12 cellular contexts compared by ENCODE assay signal in the genomic region with DNA sequence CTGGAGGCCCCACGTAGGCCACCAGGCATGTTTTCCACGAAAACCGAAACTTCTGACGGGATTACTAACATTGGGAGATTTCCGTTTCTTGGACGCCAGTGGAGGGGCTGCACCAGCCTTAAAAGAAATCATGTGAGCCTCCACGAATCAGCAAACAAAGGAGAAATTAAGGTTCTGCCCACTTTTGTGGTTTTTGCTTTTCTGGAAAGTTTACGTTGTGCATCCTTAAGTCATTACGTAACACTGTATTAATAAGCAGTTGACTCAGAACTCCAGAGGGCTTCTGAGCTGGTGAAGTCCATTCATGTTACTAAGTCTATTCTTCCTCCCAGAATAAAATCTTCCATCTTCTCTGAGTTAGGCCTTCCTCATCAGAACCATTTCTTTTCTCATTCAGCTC.
DNase-seq lines count a peak whose midpoint lies in the region; ATAC-seq and TF ChIP-seq lines count a peak whose summit lies in the region.
"Had no signal": no experiment of that assay in that cellular context is flagged by ENCODE, and none has a peak within 500 bp of the region (broad histone marks: within the 10 kb centered on the region; RNA-seq: fewer than 3 reads in every experiment).

No MANE protein-coding gene starts in this region.

- peak overlapping the region; percentile 59 for H3K27ac ChIP-seq in brain microvascular endothelial cell
- no peak overlapping the region for H3K27ac ChIP-seq in mesenchymal stem cell (ENCODE audit: low read length, poor library complexity, severe bottlenecking)
- no peak overlapping the region for H3K27ac ChIP-seq in prostate gland
- H3K27ac ChIP-seq: VCaP had no signal

- peak overlapping the region; percentile 30 for H3K9ac ChIP-seq in mesenchymal stem cell (ENCODE audit: low read length)

- H3K27me3 ChIP-seq in brain microvascular endothelial cell (replicated peaks): no peaks in the 10 kb centered on the region
- H3K27me3 ChIP-seq in mesenchymal stem cell (ENCODE audit: control insufficient read depth in 1 of 2, insufficient read depth in 1 of 2, low read length in 2 of 2): no peaks in the 10 kb centered on the region
- no peaks in the 10 kb centered on the region for H3K27me3 ChIP-seq in prostate gland (replicated peaks; ENCODE audit: insufficient read depth)

- DNase-seq in AG10803 (ENCODE audit: low read depth): peak; percentile 92
- DNase-seq in M059J (ENCODE audit: low read depth): peak; percentile 99
- peak; percentile 85 for DNase-seq in brain microvascular endothelial cell
- DNase-seq in mesenchymal stem cell: peak; percentile 99
- no peak for DNase-seq in nucleus accumbens (lab: John Stamatoyannopoulos, UW)
- no peak for DNase-seq in prostate gland (ENCODE audit: low spot score)
- no peak for DNase-seq in osteocyte (ENCODE audit: extremely low spot score, unreplicated experiment)
- DNase-seq: activated gamma-delta T cell treated with Interleukin-2 at 50 U/mL for 16 hours, NCI-H510A had no signal

- H3K23ac ChIP-seq in mesenchymal stem cell (ENCODE audit: low read length in 2 of 2): no peak overlapping the region

- no peak overlapping the region for H4K91ac ChIP-seq in mesenchymal stem cell (ENCODE audit: low read length)

- no peaks in the 10 kb centered on the region for H3K27me3 Mint-ChIP-seq in osteocyte (ENCODE audit: unreplicated experiment)

- H2BK12ac ChIP-seq in mesenchymal stem cell (ENCODE audit: low read length in 2 of 2): no peak overlapping the region

- TF ChIP-seq CTCF in AG10803 (conservative IDR thresholded peaks at IDR 0.05; ENCODE audit: low read length) (no peak), brain microvascular endothelial cell (IDR thresholded peaks at IDR 0.05; ENCODE audit: low read depth, low read length, missing control alignments) (no peak), prostate gland (IDR thresholded peaks at IDR 0.05) (no peak), osteocyte (IDR thresholded peaks at IDR 0.05) (no peak)

- no peak overlapping the region for H3K4me2 ChIP-seq in mesenchymal stem cell (ENCODE audit: low read length, poor library complexity, severe bottlenecking)

- no peak overlapping the region for H3K27ac Mint-ChIP-seq in osteocyte (ENCODE audit: unreplicated experiment)
- H3K27ac Mint-ChIP-seq: memory B cell had no signal

- H2AK5ac ChIP-seq in mesenchymal stem cell (ENCODE audit: low read length, severe bottlenecking): no peak overlapping the region

- WGBS in mesenchymal stem cell: under 1% methylated on average over 9 of the region's 9 CpGs
- WGBS in prostate gland: 92% methylated on average over 9 of the region's 9 CpGs

- TF ChIP-seq POLR2A in prostate gland (IDR thresholded peaks at IDR 0.05): no peak

- H3K9me3 ChIP-seq in mesenchymal stem cell (ENCODE audit: control insufficient read depth, low read length) (no peaks in the 10 kb centered on the region), prostate gland (no peaks in the 10 kb centered on the region)

- H2AFZ ChIP-seq in mesenchymal stem cell (ENCODE audit: low read depth, low read length): no peak overlapping the region

- H3K4me1 ChIP-seq in mesenchymal stem cell (ENCODE audit: control insufficient read depth, insufficient read depth, low read depth, low read length) (peaks cover 2% of the 10 kb centered on the region), prostate gland (replicated peaks) (no peaks in the 10 kb centered on the region)

- no peaks in the 10 kb centered on the region for H3K36me3 ChIP-seq in brain microvascular endothelial cell (replicated peaks)
- no peaks in the 10 kb centered on the region for H3K36me3 ChIP-seq in mesenchymal stem cell (ENCODE audit: control insufficient read depth in 1 of 2, insufficient read depth in 2 of 2, low read depth in 1 of 2, low read length in 2 of 2)
- no peaks in the 10 kb centered on the region for H3K36me3 ChIP-seq in prostate gland

- no peak overlapping the region for H3K4me3 Mint-ChIP-seq in osteocyte (ENCODE audit: unreplicated experiment)
- H3K4me3 Mint-ChIP-seq: memory B cell had no signal

- no peak overlapping the region for H3K14ac ChIP-seq in mesenchymal stem cell (ENCODE audit: low read length in 2 of 2)

- peaks cover 18% of the 10 kb centered on the region for H3K4me1 Mint-ChIP-seq in osteocyte (ENCODE audit: unreplicated experiment)

- no peak overlapping the region for H4K8ac ChIP-seq in mesenchymal stem cell (ENCODE audit: low read length)

- no peak overlapping the region for H2BK15ac ChIP-seq in mesenchymal stem cell (ENCODE audit: low read depth, poor library complexity, severe bottlenecking)

- no peaks in the 10 kb centered on the region for H3K36me3 Mint-ChIP-seq in osteocyte (ENCODE audit: unreplicated experiment)
- H3K36me3 Mint-ChIP-seq: memory B cell had no signal

- intact Hi-C loops in prostate gland (cut with DNase I): no loop called here

- no peaks in the 10 kb centered on the region for H3K9me3 Mint-ChIP-seq in osteocyte (ENCODE audit: unreplicated experiment)
- H3K9me3 Mint-ChIP-seq: memory B cell had no signal

- ATAC-seq in HG03439 (IDR thresholded peaks at IDR 0.05; ENCODE audit: unreplicated experiment): no peak

- H3K4me3 ChIP-seq in AG10803 (ENCODE audit: low read length): no peak overlapping the region
- H3K4me3 ChIP-seq in brain microvascular endothelial cell (ENCODE audit: low read depth, low read length): peak overlapping the region; percentile 30
- no peak overlapping the region for H3K4me3 ChIP-seq in mesenchymal stem cell (ENCODE audit: insufficient read depth in 1 of 2, low read depth in 1 of 2, low read length in 2 of 2)
- H3K4me3 ChIP-seq in prostate gland: no peak overlapping the region

- H3K4ac ChIP-seq in mesenchymal stem cell (ENCODE audit: low read depth in 1 of 2, low read length in 2 of 2): peak overlapping the region in 1 of 2 experiments; percentile 77

- H2BK5ac ChIP-seq in mesenchymal stem cell (ENCODE audit: low read depth, low read length, poor library complexity, severe bottlenecking): no peak overlapping the region

- H3K18ac ChIP-seq in mesenchymal stem cell (ENCODE audit: low read depth in 1 of 2, low read length in 2 of 2): peak overlapping the region; percentile 6 to 87

- H2BK120ac ChIP-seq in mesenchymal stem cell (ENCODE audit: low read depth, low read length): no peak overlapping the region

- in situ Hi-C loops in brain microvascular endothelial cell (cut with HindIII; ENCODE audit: low pct_ligation_motif_present, low sequenced_read_pairs): no loop called here

- H3K79me1 ChIP-seq in mesenchymal stem cell (replicated peaks; ENCODE audit: low read length, poor library complexity, severe bottlenecking): no peaks in the 10 kb centered on the region

Comparison
In these comparisons a context has a peak if more than half of its experiments do, and no peak if none do; other contexts are left out.
1. DNase-seq: peak in AG10803 (single experiment), M059J (single experiment), brain microvascular endothelial cell (single experiment) and mesenchymal stem cell (single experiment); none in nucleus accumbens (0 of 56), prostate gland (single experiment) and osteocyte (single experiment).